ENCODE assay signal across 10 cellular contexts in the genomic region with DNA sequence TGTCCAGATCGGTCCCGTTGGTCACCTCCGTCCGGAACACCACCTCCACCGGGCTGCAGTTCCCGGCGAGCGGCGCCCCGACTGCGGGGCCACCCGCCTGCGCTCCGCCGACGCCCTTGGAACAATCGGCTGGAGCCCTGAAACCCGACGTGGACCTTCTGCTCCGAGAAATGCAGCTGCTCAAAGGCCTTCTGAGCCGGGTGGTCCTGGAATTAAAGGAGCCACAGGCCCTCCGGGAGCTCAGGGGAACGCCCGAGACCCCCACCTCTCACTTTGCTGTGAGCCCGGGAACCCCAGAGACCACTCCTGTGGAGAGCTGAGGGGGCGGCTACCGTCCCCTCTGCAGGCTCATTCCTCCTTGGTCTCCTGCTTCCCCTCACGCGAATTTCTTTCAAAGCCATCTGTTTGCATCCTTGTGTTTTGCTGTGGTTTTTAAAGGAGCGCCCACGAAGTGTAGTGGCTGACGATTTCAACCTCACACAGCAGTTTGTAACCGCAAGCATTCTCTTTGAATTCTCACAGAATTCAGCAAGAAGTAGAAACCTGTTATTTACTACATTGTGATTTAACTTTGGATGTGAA. TPM values are rescaled to one million over a fixed set of nuclear protein-coding genes. Genes with fewer than 3 reads are reported as not detected.
DNase-seq lines count a peak whose midpoint lies in the region; ATAC-seq, FAIRE-seq and TF ChIP-seq lines count a peak whose summit lies in the region.
"Had no signal": no experiment of that assay in that cellular context is flagged by ENCODE, and none has a peak within 500 bp of the region (broad histone marks: within the 10 kb centered on the region; RNA-seq: fewer than 3 reads in every experiment).

No MANE protein-coding gene starts in this region.

- H3K4me3 ChIP-seq in lung, result peak overlapping the region; percentile 56
- H3K4me3 ChIP-seq in thymus (ENCODE audit: low read length), result peak overlapping the region; percentile 54

- H3K27me3 ChIP-seq in lung (ENCODE audit: control insufficient read depth, insufficient read depth) (no peaks in the 10 kb centered on the region), thymus (ENCODE audit: control insufficient read depth, insufficient read depth) (peaks cover 68% of the 10 kb centered on the region)

- no peaks in the 10 kb centered on the region for H3K9me3 Mint-ChIP-seq in central memory CD8-positive, alpha-beta T cell

- peaks cover 57% of the 10 kb centered on the region for H3K4me1 Mint-ChIP-seq in central memory CD8-positive, alpha-beta T cell

- peak overlapping the region; percentile 55 to 68 for H3K27ac ChIP-seq in lung (ENCODE audit: low read depth in 1 of 2, low read length in 1 of 2)
- peak overlapping the region; percentile 53 for H3K27ac ChIP-seq in thymus (ENCODE audit: low read depth)
- H3K27ac ChIP-seq: 22Rv1 had no signal

- peak overlapping the region; percentile 96 for H3K27ac Mint-ChIP-seq in central memory CD8-positive, alpha-beta T cell (ENCODE audit: low read depth)

- peaks cover 11% of the 10 kb centered on the region for H3K36me3 Mint-ChIP-seq in central memory CD8-positive, alpha-beta T cell (ENCODE audit: insufficient read depth)

- H3K4me1 ChIP-seq in lung (ENCODE audit: control insufficient read depth in 2 of 2, insufficient read depth in 2 of 2, low read length in 2 of 2) (no peaks in the 10 kb centered on the region), thymus (ENCODE audit: control insufficient read depth, insufficient read depth, low read length) (peaks cover 5% of the 10 kb centered on the region)

- ATAC-seq in HG02852 (IDR thresholded peaks at IDR 0.05; ENCODE audit: unreplicated experiment), result peak; percentile 23
- peak; percentile 42 for ATAC-seq in central memory CD8-positive, alpha-beta T cell (replicated peaks; ENCODE audit: extremely low read depth, poor library complexity, severe bottlenecking)
- ATAC-seq in lung (ENCODE audit: insufficient read depth, low FRiP score), result no peak

- TF ChIP-seq CTCF in lung (IDR thresholded peaks at IDR 0.05; ENCODE audit: control extremely low read depth, extremely low read depth), result no peak

- no peak for FAIRE-seq in HTR-8/SVneo (lab: Jason Lieb, UNC)
- FAIRE-seq: frontal cortex had no signal

- H3K27me3 Mint-ChIP-seq in central memory CD8-positive, alpha-beta T cell, result no peaks in the 10 kb centered on the region

- DNase-seq in DMS 273 (lab: John Stamatoyannopoulos, UW; ENCODE audit: unreplicated experiment), result peak; percentile 52
- no peak for DNase-seq in DMS 273 treated with DMSO at 0.1 percent for 48 hours (lab: John Stamatoyannopoulos, UW)
- DNase-seq in SK-N-DZ (ENCODE audit: low spot score), result peak; percentile 16
- peak; percentile 20 to 28 for DNase-seq in central memory CD8-positive, alpha-beta T cell (ENCODE audit: low spot score in 2 of 2)
- DNase-seq in lung (ENCODE audit: low spot score), result no peak
- DNase-seq in HTR-8/SVneo (ENCODE audit: insufficient read length, low spot score), result no peak

- H3K4me3 Mint-ChIP-seq in central memory CD8-positive, alpha-beta T cell, result peak overlapping the region; percentile 96

- H3K36me3 ChIP-seq in lung (ENCODE audit: control insufficient read depth in 2 of 2, insufficient read depth in 2 of 2, low read length in 2 of 2), result no peaks in the 10 kb centered on the region
- no peaks in the 10 kb centered on the region for H3K36me3 ChIP-seq in thymus (ENCODE audit: control insufficient read depth, insufficient read depth)

- 3 to 5% methylated on average over 33 of the region's 33 CpGs for WGBS in lung, 2 donors
- whole genome bisulfite sequencing in thymus, result under 1% methylated on average over 33 of the region's 33 CpGs

- no peaks in the 10 kb centered on the region for H3K9me3 ChIP-seq in lung (ENCODE audit: control insufficient read depth in 2 of 2, insufficient read depth in 1 of 2, low read length in 1 of 2)
- peaks cover 1% of the 10 kb centered on the region for H3K9me3 ChIP-seq in thymus (ENCODE audit: control insufficient read depth)

RNA-seq across cellular contexts. Expression of a gene that starts 6.1 kb away (rescaled TPM):
- 0.29 TPM in 1 of 2 replicates, not detected in the other for polyA plus RNA-seq in SK-N-DZ (2014; cell fraction: cytosol; rRNA removed)
- polyA plus RNA-seq in SK-N-DZ (2014; cell fraction: nucleus; rRNA removed), result 0.97 TPM in 1 of 2 replicates, not detected in the other
- total RNA-seq in lung, result under 1 TPM; 0.34 to 0.86 TPM
- under 1 TPM; 0.59 to 0.90 TPM for polyA plus RNA-seq in lung
- polyA plus RNA-seq in thymus, result 0.84 TPM

RNA-seq across cellular contexts. Expression of a gene that starts 20.4 kb away (rescaled TPM):
- not detected in 2 replicates for polyA plus RNA-seq in SK-N-DZ (2014; cell fraction: cytosol; rRNA removed)
- not detected in 2 replicates for polyA plus RNA-seq in SK-N-DZ (2014; cell fraction: nucleus; rRNA removed)
- 1 to 10 TPM in 1 of 2 donors, under 1 TPM in 1; 0.25 to 3.9 TPM for total RNA-seq in lung
- polyA plus RNA-seq in lung (1 to 10 TPM in 1 of 2 donors, under 1 TPM in 1; 0.14 to 1.2 TPM), thymus (11.5 TPM)
- total RNA-seq: frontal cortex had no signal

RNA-seq across cellular contexts. Expression of a gene that starts 22.2 kb away (rescaled TPM):
- 157 and 158 TPM in 2 replicates for polyA plus RNA-seq in SK-N-DZ (2014; cell fraction: cytosol; rRNA removed)
- polyA plus RNA-seq in SK-N-DZ (2014; cell fraction: nucleus; rRNA removed), result 99.8 and 159 TPM in 2 replicates
- total RNA-seq in lung, result 10 to 100 TPM; 19.4 to 60.1 TPM
- polyA plus RNA-seq in lung, result 10 to 100 TPM; 15.0 to 27.1 TPM
- 28.2 TPM for polyA plus RNA-seq in thymus

RNA-seq across cellular contexts. Expression of a gene that starts 38.7 kb away (rescaled TPM):
- 14.4 and 16.7 TPM in 2 replicates for polyA plus RNA-seq in SK-N-DZ (2014; cell fraction: cytosol; rRNA removed)
- 7.1 and 7.8 TPM in 2 replicates for polyA plus RNA-seq in SK-N-DZ (2014; cell fraction: nucleus; rRNA removed)
- 10 to 100 TPM; 27.7 to 44.8 TPM for total RNA-seq in lung
- 10 to 100 TPM in 1 of 2 donors, 1 to 10 TPM in 1; 4.3 to 17.6 TPM for polyA plus RNA-seq in lung
- 6.5 TPM for polyA plus RNA-seq in thymus

Comparison
In these comparisons a context has a peak if more than half of its experiments do, and no peak if none do; other contexts are left out.
1. DNase-seq: peak in DMS 273 (single experiment), SK-N-DZ (single experiment) and central memory CD8-positive, alpha-beta T cell (2 of 2); none in DMS 273 treated with DMSO at 0.1 percent for 48 hours (single experiment), lung (single experiment) and HTR-8/SVneo (single experiment).